ENCODE assay signal across 20 cellular contexts in genomic region chr5:165143727-165144210, GRCh38.
DNase-seq lines count a peak whose midpoint lies in the region; ATAC-seq and TF ChIP-seq lines count a peak whose summit lies in the region.
"Had no signal": no experiment of that assay in that cellular context is flagged by ENCODE, and none has a peak within 500 bp of the region (broad histone marks: within the 10 kb centered on the region; RNA-seq: fewer than 3 reads in every experiment).

No MANE protein-coding gene starts in this region.

- H3K4me1 ChIP-seq in SK-N-SH (ENCODE audit: control insufficient read depth in 1 of 2, insufficient read depth in 2 of 2, low read depth in 1 of 2, low read length in 1 of 2) (peaks cover 0 to 2% of the 10 kb centered on the region in 2 experiments; a peak in 1 of 4 replicates), neural progenitor cell (peaks cover 44% of the 10 kb centered on the region), body of pancreas (no peaks in the 10 kb centered on the region), esophagus squamous epithelium (no peaks in the 10 kb centered on the region)
- H3K4me1 ChIP-seq: Peyer's patch, upper lobe of left lung had no signal

- no peak for TF ChIP-seq EP300 in SK-N-SH (IDR thresholded peaks at IDR 0.05; ENCODE audit: borderline replicate concordance in 1 of 2, low read depth in 1 of 2, low read length in 1 of 2)

- H3K36me3 ChIP-seq in SK-N-SH (replicated peaks in 1 of 2; ENCODE audit: control insufficient read depth in 1 of 2, insufficient read depth in 2 of 2, low read length in 1 of 2) = no peaks in the 10 kb centered on the region
- no peaks in the 10 kb centered on the region for H3K36me3 ChIP-seq in neural progenitor cell
- H3K36me3 ChIP-seq in body of pancreas (replicated peaks in 1 of 2; ENCODE audit: insufficient read depth in 1 of 2, low read depth in 2 of 2) = no peaks in the 10 kb centered on the region
- no peaks in the 10 kb centered on the region for H3K36me3 ChIP-seq in esophagus squamous epithelium
- H3K36me3 ChIP-seq: Peyer's patch, upper lobe of left lung had no signal

- TF ChIP-seq POLR2A in body of pancreas (IDR thresholded peaks at IDR 0.05) = no peak
- no peak for TF ChIP-seq POLR2A in esophagus squamous epithelium (IDR thresholded peaks at IDR 0.05)

- no peaks in the 10 kb centered on the region for H3K36me3 Mint-ChIP-seq in neural progenitor cell

- peaks cover 32% of the 10 kb centered on the region for H3K4me1 Mint-ChIP-seq in neural progenitor cell

- no peak overlapping the region for H3K4me3 Mint-ChIP-seq in neural progenitor cell
- H3K4me3 Mint-ChIP-seq: activated CD8-positive, alpha-beta T cell treated with anti-CD3 and anti-CD28 coated beads for 36 hours; stimulated activated naive CD8-positive, alpha-beta T cell treated with anti-CD3 and anti-CD28 coated beads, Interleukin-15, Interleukin-2, amounts not matched to agents 100 ng/mL and 50 ng/mL, for 24 hours; WTC11 had no signal

- no peak for TF ChIP-seq RAD21 in SK-N-SH (IDR thresholded peaks at IDR 0.05; ENCODE audit: low read length)

- H3K27ac ChIP-seq in SK-N-SH (ENCODE audit: low read depth in 2 of 2, low read length in 1 of 2) (no peak overlapping the region; a peak in 1 of 4 replicates), neural progenitor cell (no peak overlapping the region), body of pancreas (no peak overlapping the region), esophagus squamous epithelium (no peak overlapping the region)
- H3K27ac ChIP-seq: Peyer's patch, upper lobe of left lung had no signal

- WGBS in SK-N-SH (ENCODE audit: low lambda C conversion rate) = 18% methylated on average over 4 of the region's 4 CpGs
- WGBS in body of pancreas, 2 donors = 32 to 34% methylated on average over 4 of the region's 4 CpGs
- 38 to 41% methylated on average over 4 of the region's 4 CpGs for WGBS in esophagus squamous epithelium, 2 donors

- H3K9ac ChIP-seq in SK-N-SH (no peak overlapping the region), neural progenitor cell (no peak overlapping the region)

- H2AFZ ChIP-seq in SK-N-SH (ENCODE audit: low read depth) (no peak overlapping the region), neural progenitor cell (replicated peaks) (peak overlapping the region; percentile 92)

- H3K4me2 ChIP-seq in SK-N-SH (no peak overlapping the region), neural progenitor cell (peak overlapping the region; percentile 11)

- POLR2A ChIA-PET in SK-N-SH (lab: Yijun Ruan, JAX) = no interaction called here

- DNase-seq in KG1 (lab: John Stamatoyannopoulos, UW) (peak; percentile 1), SK-N-SH (peak; percentile 4), fibroblast of gingiva (ENCODE audit: low read depth) (peak; percentile 2), neural progenitor cell (ENCODE audit: low spot score) (no peak), body of pancreas (no peak), esophagus squamous epithelium (lab: John Stamatoyannopoulos, UW) (no peak)
- no peak for DNase-seq in stimulated activated CD4-positive, alpha-beta T cell treated with anti-CD3 and anti-CD28 coated beads, Interleukin-4, amount 100 ng/mL, for 4 hours
- DNase-seq: activated CD8-positive, alpha-beta T cell treated with anti-CD3 and anti-CD28 coated beads for 36 hours; activated naive CD4-positive, alpha-beta T cell; activated T-cell treated with anti-CD3 and anti-CD28 coated beads, Interleukin-2, amount 50 U/mL, for 1 hour; amygdala; central memory CD4-positive, alpha-beta T cell; Karpas-422; NCI-H1417 treated with DMSO at 0.1 percent for 48 hours; NCI-H2171 treated with DMSO at 0.1 percent for 48 hours; Peyer's patch; upper lobe of left lung had no signal

- ATAC-seq in body of pancreas = no peak
- no peak for ATAC-seq in GM18511 (IDR thresholded peaks at IDR 0.05; ENCODE audit: unreplicated experiment)
- ATAC-seq: activated CD8-positive, alpha-beta T cell treated with anti-CD3 and anti-CD28 coated beads for 36 hours; WTC11 had no signal

- peak overlapping the region; percentile 6 for H3K27ac Mint-ChIP-seq in neural progenitor cell
- H3K27ac Mint-ChIP-seq: activated CD8-positive, alpha-beta T cell treated with anti-CD3 and anti-CD28 coated beads for 36 hours; stimulated activated naive CD8-positive, alpha-beta T cell treated with anti-CD3 and anti-CD28 coated beads, Interleukin-15, Interleukin-2, amounts not matched to agents 100 ng/mL and 50 ng/mL, for 24 hours; WTC11 had no signal

- no peaks in the 10 kb centered on the region for H3K9me2 ChIP-seq in SK-N-SH

- H3K9me3 ChIP-seq in SK-N-SH (no peaks in the 10 kb centered on the region), neural progenitor cell (ENCODE audit: low read depth) (no peaks in the 10 kb centered on the region), body of pancreas (no peaks in the 10 kb centered on the region), esophagus squamous epithelium (no peaks in the 10 kb centered on the region)
- H3K9me3 ChIP-seq: Peyer's patch, upper lobe of left lung had no signal

- intact Hi-C loops in body of pancreas (cut with DNase I) = no loop called here
- intact Hi-C loops in esophagus squamous epithelium (cut with DNase I) = no loop called here

- no peaks in the 10 kb centered on the region for H3K9me3 Mint-ChIP-seq in neural progenitor cell

- no peaks in the 10 kb centered on the region for H4K20me1 ChIP-seq in SK-N-SH (ENCODE audit: insufficient read depth)
- H4K20me1 ChIP-seq in neural progenitor cell (ENCODE audit: low read depth) = no peaks in the 10 kb centered on the region

- TF ChIP-seq CTCF in SK-N-SH (IDR thresholded peaks at IDR 0.05) = no peak
- TF ChIP-seq CTCF in neural progenitor cell (IDR thresholded peaks at IDR 0.05) = no peak
- no peak for TF ChIP-seq CTCF in body of pancreas (IDR thresholded peaks at IDR 0.05)
- TF ChIP-seq CTCF in esophagus squamous epithelium (IDR thresholded peaks at IDR 0.05) = no peak

- no peaks in the 10 kb centered on the region for H3K27me3 ChIP-seq in SK-N-SH (ENCODE audit: insufficient read depth)
- no peaks in the 10 kb centered on the region for H3K27me3 ChIP-seq in neural progenitor cell
- no peaks in the 10 kb centered on the region for H3K27me3 ChIP-seq in body of pancreas
- no peaks in the 10 kb centered on the region for H3K27me3 ChIP-seq in esophagus squamous epithelium
- H3K27me3 ChIP-seq: Peyer's patch, upper lobe of left lung had no signal

- H3K27me3 Mint-ChIP-seq in neural progenitor cell (ENCODE audit: insufficient read depth, low read depth) = no peaks in the 10 kb centered on the region
- H3K27me3 Mint-ChIP-seq: activated CD8-positive, alpha-beta T cell treated with anti-CD3 and anti-CD28 coated beads for 36 hours; stimulated activated naive CD8-positive, alpha-beta T cell treated with anti-CD3 and anti-CD28 coated beads, Interleukin-15, Interleukin-2, amounts not matched to agents 100 ng/mL and 50 ng/mL, for 24 hours had no signal

- H3K79me2 ChIP-seq in SK-N-SH (ENCODE audit: insufficient read depth) (no peaks in the 10 kb centered on the region), neural progenitor cell (ENCODE audit: low read depth) (no peaks in the 10 kb centered on the region)

- H3F3A ChIP-seq in SK-N-SH (replicated peaks; ENCODE audit: insufficient read depth) (no peaks in the 10 kb centered on the region), neural progenitor cell (ENCODE audit: low read depth) (peaks cover under 1% of the 10 kb centered on the region)

- CTCF ChIA-PET in SK-N-SH (lab: Yijun Ruan, JAX) = no interaction called here

- H3K4me3 ChIP-seq in SK-N-SH (ENCODE audit: low read depth in 2 of 2, low read length in 1 of 2) (no peak overlapping the region), neural progenitor cell (no peak overlapping the region), body of pancreas (no peak overlapping the region), esophagus squamous epithelium (no peak overlapping the region)
- H3K4me3 ChIP-seq: Peyer's patch, upper lobe of left lung had no signal

TF ChIP-seq in SK-N-SH, 30 proteins besides CTCF, POLR2A, EP300 and RAD21:
- TF ChIP-seq POLR2AphosphoS5 (IDR thresholded peaks at IDR 0.05; ENCODE audit: low read depth, low read length) (no peak), CHD2 (IDR thresholded peaks at IDR 0.05; ENCODE audit: low read length, partially characterized antibody) (no peak), ELF1 (IDR thresholded peaks at IDR 0.05) (no peak), MXI1 (IDR thresholded peaks at IDR 0.05; ENCODE audit: low read depth, low read length) (no peak), RFX5 (IDR thresholded peaks at IDR 0.05; ENCODE audit: low read length) (peak; percentile 26; the same call in 1 of the 2 replicates), GATA2 (CRISPR knock-in tag; IDR thresholded peaks at IDR 0.05) (peak; percentile 49)

Comparison
In these comparisons a context has a peak if more than half of its experiments do, and no peak if none do; other contexts are left out.
1. DNase-seq: peak in KG1 (single experiment), SK-N-SH (single experiment) and fibroblast of gingiva (single experiment); none in neural progenitor cell (single experiment), stimulated activated CD4-positive, alpha-beta T cell treated with anti-CD3 and anti-CD28 coated beads, Interleukin-4, amount 100 ng/mL, for 4 hours (0 of 2), body of pancreas (0 of 4) and esophagus squamous epithelium (single experiment).